In the genomic region with DNA sequence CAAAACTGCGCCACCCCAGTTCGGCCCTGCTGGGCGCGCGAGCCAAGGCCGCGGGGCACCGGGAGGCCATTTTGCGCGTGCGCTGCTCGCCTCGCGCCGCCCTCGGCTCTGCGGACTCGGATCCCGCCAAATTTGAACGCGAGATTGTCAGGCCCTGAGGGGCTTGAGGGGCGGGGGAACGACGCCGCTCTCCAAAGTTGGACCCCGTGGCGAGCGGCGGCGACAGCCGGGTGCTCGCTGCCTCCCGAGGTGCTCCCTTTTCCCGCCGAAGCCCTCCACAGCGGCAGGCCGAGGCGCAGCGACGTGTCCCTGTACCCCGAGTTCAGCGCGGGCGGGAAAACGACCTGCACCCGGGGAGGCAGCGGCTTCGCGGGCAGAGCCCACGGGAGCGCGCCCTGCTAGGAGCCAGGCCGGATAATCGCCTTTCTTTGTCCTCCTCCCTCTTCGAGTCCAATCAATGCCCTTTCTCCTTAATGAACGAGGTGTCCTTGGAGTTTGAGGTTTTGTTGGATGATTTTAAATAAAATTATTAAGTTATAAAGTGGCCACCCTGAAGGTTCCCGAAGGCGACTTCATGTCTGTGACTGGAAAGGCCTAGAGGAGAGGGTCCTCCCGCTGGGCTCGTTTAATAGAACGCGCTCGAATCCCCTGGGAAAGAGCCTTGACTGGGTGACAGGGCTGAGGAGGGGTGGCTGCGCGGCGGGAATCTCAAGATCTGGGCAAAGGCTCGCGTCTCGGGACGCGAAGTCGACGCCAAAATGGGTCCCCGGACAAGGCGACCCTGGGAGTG, we compare ENCODE assay signal across 8 cellular contexts. TPM values are rescaled to one million over a fixed set of nuclear protein-coding genes. Genes with fewer than 3 reads are reported as not detected.
DNase-seq lines count a peak whose midpoint lies in the region; ATAC-seq and TF ChIP-seq lines count a peak whose summit lies in the region.

No MANE protein-coding gene starts in this region.

- TF ChIP-seq POLR2A in stomach (IDR thresholded peaks at IDR 0.05) = no peak

- no peak for DNase-seq in central memory CD8-positive, alpha-beta T cell (ENCODE audit: low spot score in 2 of 2)
- DNase-seq in stomach (no peak), GM10266 (ENCODE audit: extremely low spot score) (no peak), kidney tubule cell (ENCODE audit: low spot score) (no peak)

- H3K4me3 ChIP-seq in liver (ENCODE audit: low read depth in 1 of 3, low read length in 3 of 3) (peak overlapping the region; percentile 52 to 55 (median 53)), stomach (peak overlapping the region; percentile 39 to 53 (median 48))

- H3K27ac ChIP-seq in liver (ENCODE audit: low read depth in 1 of 2, low read length in 2 of 2) (no peak overlapping the region), stomach (peak overlapping the region in 1 of 5 donors; percentile 31)

- H3K9me3 ChIP-seq in liver (ENCODE audit: control insufficient read depth in 4 of 4, low read length in 3 of 4) = peaks cover 0 to 7% (median 1%) of the 10 kb centered on the region in 4 donors
- peaks cover 0 to 13% (median 3%) of the 10 kb centered on the region in 4 donors for H3K9me3 ChIP-seq in stomach

- no peak for TF ChIP-seq RAD21 in liver (IDR thresholded peaks at IDR 0.05)

- H3K4me1 ChIP-seq in liver (ENCODE audit: control insufficient read depth in 4 of 4, insufficient read depth in 4 of 4, low read length in 3 of 4) = peaks cover 3 to 29% (median 24%) of the 10 kb centered on the region in 4 donors
- H3K4me1 ChIP-seq in stomach = peaks cover 23 to 36% (median 33%) of the 10 kb centered on the region in 4 donors

- H3K27me3 ChIP-seq in liver (ENCODE audit: control insufficient read depth in 4 of 4, insufficient read depth in 4 of 4, low read length in 3 of 4) (peaks cover 0 to 35% (median 14%) of the 10 kb centered on the region in 4 donors), stomach (peaks cover 41 to 68% (median 57%) of the 10 kb centered on the region in 3 donors)

- intact Hi-C loops in stomach (cut with DNase I; ENCODE audit: low total_unique reads) = no loop called here

- H3K27me3 Mint-ChIP-seq in IgD-negative memory B cell = peaks cover 22% of the 10 kb centered on the region
- peaks cover 27% of the 10 kb centered on the region for H3K27me3 Mint-ChIP-seq in central memory CD8-positive, alpha-beta T cell

- TF ChIP-seq CTCF in liver (IDR thresholded peaks at IDR 0.05; ENCODE audit: low read depth, low read length, missing input control) = no peak
- no peak for TF ChIP-seq CTCF in stomach (IDR thresholded peaks at IDR 0.05)
- TF ChIP-seq CTCF in GM10266 (IDR thresholded peaks at IDR 0.05; ENCODE audit: control insufficient read depth, insufficient read depth, low read depth, missing control alignments) = no peak

- peak overlapping the region; percentile 88 to 97 (median 95) for H3K4me3 Mint-ChIP-seq in IgD-negative memory B cell
- peak overlapping the region; percentile 81 for H3K4me3 Mint-ChIP-seq in central memory CD8-positive, alpha-beta T cell

- 17% methylated on average over 75 of the region's 75 CpGs for WGBS in liver
- 8 to 28% (median 19%) methylated on average over 54 to 75 of the region's 75 CpGs for WGBS in stomach, 5 donors

- peaks cover 16 to 34% (median 20%) of the 10 kb centered on the region in 3 donors for H3K4me1 Mint-ChIP-seq in IgD-negative memory B cell
- peaks cover 27% of the 10 kb centered on the region for H3K4me1 Mint-ChIP-seq in central memory CD8-positive, alpha-beta T cell

- peaks cover 2% of the 10 kb centered on the region for H3K36me3 Mint-ChIP-seq in IgD-negative memory B cell
- peaks cover 26% of the 10 kb centered on the region for H3K36me3 Mint-ChIP-seq in central memory CD8-positive, alpha-beta T cell (ENCODE audit: insufficient read depth)

- peaks cover 0 to 2% (median 2%) of the 10 kb centered on the region in 3 donors for H3K9me3 Mint-ChIP-seq in IgD-negative memory B cell
- H3K9me3 Mint-ChIP-seq in central memory CD8-positive, alpha-beta T cell = no peaks in the 10 kb centered on the region

- ATAC-seq in central memory CD8-positive, alpha-beta T cell (replicated peaks; ENCODE audit: extremely low read depth, poor library complexity, severe bottlenecking) = no peak
- ATAC-seq in HG03442 (IDR thresholded peaks at IDR 0.05; ENCODE audit: unreplicated experiment) (no peak), HG03520 (IDR thresholded peaks at IDR 0.05; ENCODE audit: unreplicated experiment) (no peak)

- H3K27ac Mint-ChIP-seq in IgD-negative memory B cell = peak overlapping the region; percentile 95 to 100 (median 98)
- peak overlapping the region; percentile 90 for H3K27ac Mint-ChIP-seq in central memory CD8-positive, alpha-beta T cell (ENCODE audit: low read depth)

- no peak overlapping the region for H3K9ac ChIP-seq in liver (ENCODE audit: low read depth in 1 of 2, low read length in 2 of 2)

- TF ChIP-seq EP300 in stomach (IDR thresholded peaks at IDR 0.05) = no peak

- peaks cover 0 to 7% (median 5%) of the 10 kb centered on the region in 4 donors for H3K36me3 ChIP-seq in liver (ENCODE audit: control insufficient read depth in 4 of 4, insufficient read depth in 3 of 4, low read depth in 1 of 4, low read length in 3 of 4)
- peaks cover 3 to 9% (median 7%) of the 10 kb centered on the region in 4 donors for H3K36me3 ChIP-seq in stomach

TF ChIP-seq in liver, 16 proteins besides CTCF, POLR2A, EP300 and RAD21 (continues in another document):
- TF ChIP-seq FOXA2 (IDR thresholded peaks at IDR 0.05) (no peak), SP1 (IDR thresholded peaks at IDR 0.05) (no peak), HNF4A (conservative IDR thresholded peaks at IDR 0.05) (no peak), FOXA1 (IDR thresholded peaks at IDR 0.05) (no peak), GABPA (IDR thresholded peaks at IDR 0.05 in 1 of 2, conservative IDR thresholded peaks at IDR 0.05 in 1 of 2) (no peak), JUND (IDR thresholded peaks at IDR 0.05) (no peak), EGR1 (IDR thresholded peaks at IDR 0.05; ENCODE audit: low read depth in 2 of 2) (no peak), HNF4G (IDR thresholded peaks at IDR 0.05) (no peak), RXRA (IDR thresholded peaks at IDR 0.05) (no peak), TAF1 (conservative IDR thresholded peaks at IDR 0.05) (no peak)
- TF ChIP-seq, protein P1, sequence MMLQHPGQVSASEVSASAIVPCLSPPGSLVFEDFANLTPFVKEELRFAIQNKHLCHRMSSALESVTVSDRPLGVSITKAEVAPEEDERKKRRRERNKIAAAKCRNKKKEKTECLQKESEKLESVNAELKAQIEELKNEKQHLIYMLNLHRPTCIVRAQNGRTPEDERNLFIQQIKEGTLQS (IDR thresholded peaks at IDR 0.05) = no peak
- TF ChIP-seq, protein P2, sequence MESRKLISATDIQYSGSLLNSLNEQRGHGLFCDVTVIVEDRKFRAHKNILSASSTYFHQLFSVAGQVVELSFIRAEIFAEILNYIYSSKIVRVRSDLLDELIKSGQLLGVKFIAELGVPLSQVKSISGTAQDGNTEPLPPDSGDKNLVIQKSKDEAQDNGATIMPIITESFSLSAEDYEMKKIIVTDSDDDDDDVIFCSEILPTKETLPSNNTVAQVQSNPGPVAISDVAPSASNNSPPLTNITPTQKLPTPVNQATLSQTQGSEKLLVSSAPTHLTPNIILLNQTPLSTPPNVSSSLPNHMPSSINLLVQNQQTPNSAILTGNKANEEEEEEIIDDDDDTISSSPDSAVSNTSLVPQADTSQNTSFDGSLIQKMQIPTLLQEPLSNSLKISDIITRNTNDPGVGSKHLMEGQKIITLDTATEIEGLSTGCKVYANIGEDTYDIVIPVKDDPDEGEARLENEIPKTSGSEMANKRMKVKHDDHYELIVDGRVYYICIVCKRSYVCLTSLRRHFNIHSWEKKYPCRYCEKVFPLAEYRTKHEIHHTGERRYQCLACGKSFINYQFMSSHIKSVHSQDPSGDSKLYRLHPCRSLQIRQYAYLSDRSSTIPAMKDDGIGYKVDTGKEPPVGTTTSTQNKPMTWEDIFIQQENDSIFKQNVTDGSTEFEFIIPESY (IDR thresholded peaks at IDR 0.05) = no peak
- TF ChIP-seq, protein P3, sequence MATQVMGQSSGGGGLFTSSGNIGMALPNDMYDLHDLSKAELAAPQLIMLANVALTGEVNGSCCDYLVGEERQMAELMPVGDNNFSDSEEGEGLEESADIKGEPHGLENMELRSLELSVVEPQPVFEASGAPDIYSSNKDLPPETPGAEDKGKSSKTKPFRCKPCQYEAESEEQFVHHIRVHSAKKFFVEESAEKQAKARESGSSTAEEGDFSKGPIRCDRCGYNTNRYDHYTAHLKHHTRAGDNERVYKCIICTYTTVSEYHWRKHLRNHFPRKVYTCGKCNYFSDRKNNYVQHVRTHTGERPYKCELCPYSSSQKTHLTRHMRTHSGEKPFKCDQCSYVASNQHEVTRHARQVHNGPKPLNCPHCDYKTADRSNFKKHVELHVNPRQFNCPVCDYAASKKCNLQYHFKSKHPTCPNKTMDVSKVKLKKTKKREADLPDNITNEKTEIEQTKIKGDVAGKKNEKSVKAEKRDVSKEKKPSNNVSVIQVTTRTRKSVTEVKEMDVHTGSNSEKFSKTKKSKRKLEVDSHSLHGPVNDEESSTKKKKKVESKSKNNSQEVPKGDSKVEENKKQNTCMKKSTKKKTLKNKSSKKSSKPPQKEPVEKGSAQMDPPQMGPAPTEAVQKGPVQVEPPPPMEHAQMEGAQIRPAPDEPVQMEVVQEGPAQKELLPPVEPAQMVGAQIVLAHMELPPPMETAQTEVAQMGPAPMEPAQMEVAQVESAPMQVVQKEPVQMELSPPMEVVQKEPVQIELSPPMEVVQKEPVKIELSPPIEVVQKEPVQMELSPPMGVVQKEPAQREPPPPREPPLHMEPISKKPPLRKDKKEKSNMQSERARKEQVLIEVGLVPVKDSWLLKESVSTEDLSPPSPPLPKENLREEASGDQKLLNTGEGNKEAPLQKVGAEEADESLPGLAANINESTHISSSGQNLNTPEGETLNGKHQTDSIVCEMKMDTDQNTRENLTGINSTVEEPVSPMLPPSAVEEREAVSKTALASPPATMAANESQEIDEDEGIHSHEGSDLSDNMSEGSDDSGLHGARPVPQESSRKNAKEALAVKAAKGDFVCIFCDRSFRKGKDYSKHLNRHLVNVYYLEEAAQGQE (IDR thresholded peaks at IDR 0.05) = no peak
- TF ChIP-seq, protein P4, sequence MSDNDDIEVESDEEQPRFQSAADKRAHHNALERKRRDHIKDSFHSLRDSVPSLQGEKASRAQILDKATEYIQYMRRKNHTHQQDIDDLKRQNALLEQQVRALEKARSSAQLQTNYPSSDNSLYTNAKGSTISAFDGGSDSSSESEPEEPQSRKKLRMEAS (IDR thresholded peaks at IDR 0.05) = no peak

RNA-seq across cellular contexts. Expression of a gene that starts 10.7 kb away (rescaled TPM):
- polyA plus RNA-seq in IgD-negative memory B cell (not detected), liver (not detected), stomach (not detected)
- total RNA-seq in liver (under 1 TPM in 1 of 2 donors, not detected in 1; 0.23 TPM), stomach (not detected)

RNA-seq across cellular contexts. Expression of a gene that starts 13.7 kb away (rescaled TPM):
- polyA plus RNA-seq in IgD-negative memory B cell = 37.9 TPM
- total RNA-seq in liver = 10 to 100 TPM; 24.6 to 28.7 TPM
- polyA plus RNA-seq in liver = 10 to 100 TPM; 13.2 to 14.5 TPM
- total RNA-seq in stomach = 100 to 1,000 TPM in 2 of 5 donors, 10 to 100 TPM in 3; 18.8 to 228 (median 57.5) TPM
- 10 to 100 TPM; 14.9 to 25.5 (median 25.1) TPM for polyA plus RNA-seq in stomach

RNA-seq across cellular contexts. Expression of a gene that starts 18.4 kb away (rescaled TPM):
- polyA plus RNA-seq in IgD-negative memory B cell (85.0 TPM), liver (10 to 100 TPM; 20.9 to 62.0 TPM), stomach (10 to 100 TPM; 50.7 to 57.7 (median 51.2) TPM)
- total RNA-seq in liver (10 to 100 TPM; 18.3 to 30.8 TPM), stomach (10 to 100 TPM in 3 of 5 donors, 1 to 10 TPM in 2; 4.1 to 38.0 (median 13.0) TPM)
